In the genomic region with DNA sequence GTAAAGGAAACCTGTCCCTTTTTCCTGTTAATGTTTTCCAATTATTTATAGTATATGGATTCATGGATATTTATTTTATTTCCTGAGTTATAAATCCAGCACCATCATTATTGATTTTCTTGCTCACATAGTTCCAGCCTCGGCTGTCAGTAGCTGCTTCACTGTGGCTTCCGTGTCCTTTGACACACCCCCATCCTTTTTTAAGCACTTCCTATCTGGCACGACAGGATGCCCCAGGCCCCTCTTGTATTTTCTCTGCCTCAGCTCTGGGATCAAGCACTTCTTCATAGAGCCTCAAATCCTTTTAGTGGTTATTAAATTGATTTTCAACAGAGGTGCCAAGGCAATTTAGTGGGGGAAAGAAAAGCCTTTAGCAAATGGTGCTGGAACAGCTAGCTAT, we compare ENCODE assay signal across 26 cellular contexts. TPM values are rescaled to one million over a fixed set of nuclear protein-coding genes. Genes with fewer than 3 reads are reported as not detected.
DNase-seq lines count a peak whose midpoint lies in the region; ATAC-seq, FAIRE-seq and TF ChIP-seq lines count a peak whose summit lies in the region.
"Had no signal": no experiment of that assay in that cellular context is flagged by ENCODE, and none has a peak within 500 bp of the region (broad histone marks: within the 10 kb centered on the region; RNA-seq: fewer than 3 reads in every experiment).

No MANE protein-coding gene starts in this region.

- intact Hi-C loops in endothelial cell of umbilical vein (cut with micrococcal nuclease): no loop called here

- no peak for TF ChIP-seq CTCF in endothelial cell of umbilical vein (IDR thresholded peaks at IDR 0.05; ENCODE audit: extremely low read depth in 1 of 2, insufficient read depth in 1 of 2, low read depth in 1 of 2, low read length in 2 of 2)

- peaks cover 3 to 7% of the 10 kb centered on the region in 2 experiments for H3K36me3 ChIP-seq in endothelial cell of umbilical vein (ENCODE audit: control insufficient read depth in 2 of 2, extremely low read depth in 1 of 2, insufficient read depth in 2 of 2, low read length in 2 of 2)

- no peak overlapping the region for H3K9ac ChIP-seq in endothelial cell of umbilical vein (replicated peaks; ENCODE audit: extremely low read depth, insufficient read depth, low read length)

- no peak overlapping the region for H2AFZ ChIP-seq in endothelial cell of umbilical vein (ENCODE audit: low read depth, low read length)
- H2AFZ ChIP-seq: GM23338 had no signal

- H3K27ac ChIP-seq in endothelial cell of umbilical vein (ENCODE audit: insufficient read depth, low read depth, low read length): no peak overlapping the region
- H3K27ac ChIP-seq: A549 had no signal

- H3K27ac Mint-ChIP-seq in activated CD4-positive, alpha-beta T cell treated with anti-CD3 and anti-CD28 coated beads, Interleukin-2, amount 10 ng/mL, durations not matched to agents 7 days and 5 days: no peak overlapping the region
- H3K27ac Mint-ChIP-seq: GM23338 had no signal

- no peaks in the 10 kb centered on the region for H3K9me1 ChIP-seq in endothelial cell of umbilical vein (replicated peaks; ENCODE audit: control insufficient read depth, extremely low read depth, insufficient read depth, low read length)

- H3K4me2 ChIP-seq in endothelial cell of umbilical vein (ENCODE audit: insufficient read depth, low read length): peak overlapping the region; percentile 43
- H3K4me2 ChIP-seq: A549, GM23338 had no signal

- peaks cover 10% of the 10 kb centered on the region for H3K36me3 Mint-ChIP-seq in activated CD4-positive, alpha-beta T cell treated with anti-CD3 and anti-CD28 coated beads, Interleukin-2, amount 10 ng/mL, durations not matched to agents 7 days and 5 days (ENCODE audit: low read depth)

- in situ Hi-C loops in KBM-7 (cut with MboI; ENCODE audit: low pct_unique_long_range_greater_than_20kb, low sequenced_read_pairs): loop anchor here (25.0 kb wide), 1 partner anchor 513 kb away; no protein-coding TSS in a partner anchor

- ATAC-seq in GM19397 (IDR thresholded peaks at IDR 0.05; ENCODE audit: unreplicated experiment): no peak
- ATAC-seq: A549, GM12878, GM23338, K562 had no signal

- no peaks in the 10 kb centered on the region for H3K9me3 Mint-ChIP-seq in activated CD4-positive, alpha-beta T cell treated with anti-CD3 and anti-CD28 coated beads, Interleukin-2, amount 10 ng/mL, durations not matched to agents 7 days and 5 days
- H3K9me3 Mint-ChIP-seq: CD4-positive, alpha-beta memory T cell; GM23338; H9 had no signal

- no peak overlapping the region for H3K4me3 ChIP-seq in endothelial cell of umbilical vein (replicated peaks in 1 of 3; ENCODE audit: insufficient read depth in 1 of 3, low read depth in 1 of 3, low read length in 3 of 3)
- H3K4me3 ChIP-seq: A549, GM12878, GM23338, K562 had no signal

- TF ChIP-seq POLR2A in endothelial cell of umbilical vein (IDR thresholded peaks at IDR 0.05; ENCODE audit: low read depth, low read length): no peak

- no peaks in the 10 kb centered on the region for H3K9me3 ChIP-seq in endothelial cell of umbilical vein (replicated peaks; ENCODE audit: control insufficient read depth, insufficient read depth, low read length)
- H3K9me3 ChIP-seq: A549 had no signal

- no peaks in the 10 kb centered on the region for H3K27me3 Mint-ChIP-seq in activated CD4-positive, alpha-beta T cell treated with anti-CD3 and anti-CD28 coated beads, Interleukin-2, amount 10 ng/mL, durations not matched to agents 7 days and 5 days
- H3K27me3 Mint-ChIP-seq: CD4-positive, alpha-beta memory T cell had no signal

- no TSS peak for BruUV-seq in endothelial cell of umbilical vein (replicated peaks; lab: Mats Ljungman, UMichigan)

- DNase-seq in activated CD4-positive, alpha-beta T cell treated with anti-CD3 and anti-CD28 coated beads, Interleukin-2, amount 10 ng/mL, durations not matched to agents 7 days and 5 days: peak; percentile 10
- DNase-seq in activated CD4-positive, alpha-beta T cell treated with anti-CD3 and anti-CD28 coated beads for 1 hour: no peak
- peak; percentile 10 for DNase-seq in KBM-7
- peak; percentile 16 for DNase-seq in NCI-H82 treated with DMSO at 0.1 percent for 48 hours (lab: John Stamatoyannopoulos, UW; ENCODE audit: unreplicated experiment)
- DNase-seq in endothelial cell of umbilical vein (ENCODE audit: low read depth, low spot score): peak; percentile 34
- DNase-seq in activated effector memory CD4-positive, alpha-beta T cell treated with anti-CD3 and anti-CD28 coated beads, Interleukin-2, amount 50 U/mL, for 16 hours: no peak
- DNase-seq: AML-193; C1 segment of cervical spinal cord; CD4-positive, alpha-beta memory T cell; COR-L47; GDM1; H9; MM.1S; NCI-H1417 treated with DMSO at 0.1 percent for 48 hours; NCI-H187; NCI-H2081 treated with DMSO at 0.1 percent for 48 hours; NCI-H446 treated with DMSO at 0.1 percent for 48 hours; NCI-H526; RPMI8226; SHP77 treated with DMSO at 0.1 percent for 48 hours had no signal

- FAIRE-seq in endothelial cell of umbilical vein (lab: Jason Lieb, UNC): peak; percentile 59
- FAIRE-seq: A549, GM12878, HTR-8/SVneo, K562 had no signal

- no peaks in the 10 kb centered on the region for H4K20me1 ChIP-seq in endothelial cell of umbilical vein (replicated peaks; ENCODE audit: control insufficient read depth, extremely low read depth, insufficient read depth, low read length)

- no peaks in the 10 kb centered on the region for H3K79me2 ChIP-seq in endothelial cell of umbilical vein (ENCODE audit: control insufficient read depth, insufficient read depth, low read length)

- POLR2A ChIA-PET in activated CD4-positive, alpha-beta T cell treated with anti-CD3 and anti-CD28 coated beads, Interleukin-2, amount 10 ng/mL, durations not matched to agents 7 days and 5 days (lab: Charles Lee): no interaction called here
- POLR2A ChIA-PET in endothelial cell of umbilical vein (lab: Charles Lee): no interaction called here

- CTCF ChIA-PET in activated CD4-positive, alpha-beta T cell treated with anti-CD3 and anti-CD28 coated beads, Interleukin-2, amount 10 ng/mL, durations not matched to agents 7 days and 5 days (lab: Charles Lee): no interaction called here
- CTCF ChIA-PET in endothelial cell of umbilical vein (lab: Charles Lee): interaction anchor here (0.7 to 1.7 kb wide), 4 partner anchors 9 to 350 kb away, joined by 3 to 5 read pairs (median 4); no protein-coding TSS in a partner anchor

- H3K4me1 Mint-ChIP-seq in activated CD4-positive, alpha-beta T cell treated with anti-CD3 and anti-CD28 coated beads, Interleukin-2, amount 10 ng/mL, durations not matched to agents 7 days and 5 days: peaks cover 12% of the 10 kb centered on the region
- H3K4me1 Mint-ChIP-seq: CD4-positive, alpha-beta memory T cell had no signal

- H3K4me1 ChIP-seq in endothelial cell of umbilical vein (ENCODE audit: control insufficient read depth, extremely low read depth, insufficient read depth, low read length): peaks cover 18% of the 10 kb centered on the region
- H3K4me1 ChIP-seq: A549 had no signal

- H3K4me3 Mint-ChIP-seq in activated CD4-positive, alpha-beta T cell treated with anti-CD3 and anti-CD28 coated beads, Interleukin-2, amount 10 ng/mL, durations not matched to agents 7 days and 5 days: no peak overlapping the region
- H3K4me3 Mint-ChIP-seq: GM23338, H9 had no signal

- no peaks in the 10 kb centered on the region for H3K27me3 ChIP-seq in endothelial cell of umbilical vein (ENCODE audit: control insufficient read depth in 2 of 2, insufficient read depth in 2 of 2, low read length in 2 of 2)

- dilution Hi-C loops in endothelial cell of umbilical vein (cut with MboI; ENCODE audit: extremely low pct_ligation_motif_present, low sequenced_read_pairs): loop anchor here (25.0 kb wide), 1 partner anchor 88 kb away; no protein-coding TSS in a partner anchor

TF ChIP-seq in endothelial cell of umbilical vein, 7 proteins besides CTCF, POLR2A, EP300 and RAD21:
- TF ChIP-seq MYC (IDR thresholded peaks at IDR 0.05; ENCODE audit: low read depth, low read length) (no peak), EZH2 (IDR thresholded peaks at IDR 0.05; ENCODE audit: borderline replicate concordance, low read depth, low read length, severe bottlenecking) (no peak), POLR2AphosphoS5 (IDR thresholded peaks at IDR 0.05; ENCODE audit: insufficient read depth, low read depth, low read length) (no peak), GATA2 (IDR thresholded peaks at IDR 0.05; ENCODE audit: insufficient read depth, insufficient read length, low read depth, low read length) (no peak), JUN (IDR thresholded peaks at IDR 0.05; ENCODE audit: borderline replicate concordance, insufficient read depth, insufficient read length, low read depth) (no peak), FOS (IDR thresholded peaks at IDR 0.05; ENCODE audit: borderline replicate concordance, insufficient read depth, low read length) (no peak)
- TF ChIP-seq, protein P1, sequence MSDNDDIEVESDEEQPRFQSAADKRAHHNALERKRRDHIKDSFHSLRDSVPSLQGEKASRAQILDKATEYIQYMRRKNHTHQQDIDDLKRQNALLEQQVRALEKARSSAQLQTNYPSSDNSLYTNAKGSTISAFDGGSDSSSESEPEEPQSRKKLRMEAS (IDR thresholded peaks at IDR 0.05; ENCODE audit: insufficient read depth, insufficient read length): no peak
TF ChIP-seq in endothelial cell of umbilical vein: peak in this region for 0.

RNA-seq across cellular contexts. Expression of gene GAN, which starts 59.8 kb away (rescaled TPM):
- 1 to 10 TPM; 6.3 to 6.9 TPM for total RNA-seq in activated CD4-positive, alpha-beta T cell treated with anti-CD3 and anti-CD28 coated beads, Interleukin-2, amount 10 ng/mL, durations not matched to agents 7 days and 5 days
- 11.1 and 12.2 TPM in 2 replicates for total RNA-seq in endothelial cell of umbilical vein
- polyA plus RNA-seq in endothelial cell of umbilical vein: 1.6 and 1.8 TPM in 2 replicates
- polyA plus RNA-seq in endothelial cell of umbilical vein (2011; cell fraction: cytosol; rRNA removed): 1.5 and 1.7 TPM in 2 replicates
- polyA plus RNA-seq in endothelial cell of umbilical vein (2011; cell fraction: nucleus; rRNA removed): 3.8 and 5.2 TPM in 2 replicates
- polyA plus RNA-seq in endothelial cell of umbilical vein (2012): 2.5 and 2.6 TPM in 2 replicates
- 13.1 and 13.9 TPM in 2 replicates for polyA minus RNA-seq in endothelial cell of umbilical vein
- polyA minus RNA-seq in endothelial cell of umbilical vein (2011; cell fraction: cytosol; rRNA and poly(A)+ RNA removed): 13.9 TPM
- 8.7 and 11.7 TPM in 2 replicates for polyA minus RNA-seq in endothelial cell of umbilical vein (2011; cell fraction: nucleus; rRNA and poly(A)+ RNA removed)

Comparison
In these comparisons a context has a peak if more than half of its experiments do, and no peak if none do; other contexts are left out.
1. DNase-seq: peak in activated CD4-positive, alpha-beta T cell treated with anti-CD3 and anti-CD28 coated beads, Interleukin-2, amount 10 ng/mL, durations not matched to agents 7 days and 5 days (single experiment), KBM-7 (single experiment), NCI-H82 treated with DMSO at 0.1 percent for 48 hours (single experiment) and endothelial cell of umbilical vein (single experiment); none in activated CD4-positive, alpha-beta T cell treated with anti-CD3 and anti-CD28 coated beads for 1 hour (single experiment) and activated effector memory CD4-positive, alpha-beta T cell treated with anti-CD3 and anti-CD28 coated beads, Interleukin-2, amount 50 U/mL, for 16 hours (single experiment).